5 cellular contexts compared by ENCODE assay signal in genomic region chr1:173563846-173564245, GRCh38. TPM values are rescaled to one million over a fixed set of nuclear protein-coding genes. Genes with fewer than 3 reads are reported as not detected.
"Had no signal": no experiment of that assay in that cellular context is flagged by ENCODE, and none has a peak within 500 bp of the region (broad histone marks: within the 10 kb centered on the region; RNA-seq: fewer than 3 reads in every experiment).

No MANE protein-coding gene starts in this region.

RNA-seq across cellular contexts. Expression of gene SLC9C2, which starts 39.0 kb away (rescaled TPM):
- total RNA-seq: HepG2, HT-29, HT1080, IMR-90 had no signal
- polyA plus RNA-seq: IgD-negative memory B cell, IMR-90 had no signal
